In genomic region chr5:96455789-96456188, GRCh38 we compare ENCODE assay signal across 1 cellular context.
TF ChIP-seq lines count a peak whose summit lies in the region.

No MANE protein-coding gene starts in this region.

TF ChIP-seq in GM12878, 131 proteins besides CTCF, POLR2A, EP300 and RAD21 (continued from another document):
- TF ChIP-seq USF2 (IDR thresholded peaks at IDR 0.05; ENCODE audit: borderline replicate concordance, low read depth, low read length) (no peak), SUPT20H (IDR thresholded peaks at IDR 0.05; ENCODE audit: borderline replicate concordance, control insufficient read depth, low read depth, low read length) (no peak), BHLHE40 (IDR thresholded peaks at IDR 0.05; ENCODE audit: borderline replicate concordance in 1 of 2, low read depth in 2 of 2, low read length in 1 of 2) (no peak), SIX5 (IDR thresholded peaks at IDR 0.05; ENCODE audit: low read depth, low read length, severe bottlenecking) (no peak), ESRRA (IDR thresholded peaks at IDR 0.05; ENCODE audit: low read length) (no peak), BMI1 (IDR thresholded peaks at IDR 0.05; ENCODE audit: borderline replicate concordance) (no peak)
TF ChIP-seq in GM12878: peak in this region for 0.
